In the genomic region with DNA sequence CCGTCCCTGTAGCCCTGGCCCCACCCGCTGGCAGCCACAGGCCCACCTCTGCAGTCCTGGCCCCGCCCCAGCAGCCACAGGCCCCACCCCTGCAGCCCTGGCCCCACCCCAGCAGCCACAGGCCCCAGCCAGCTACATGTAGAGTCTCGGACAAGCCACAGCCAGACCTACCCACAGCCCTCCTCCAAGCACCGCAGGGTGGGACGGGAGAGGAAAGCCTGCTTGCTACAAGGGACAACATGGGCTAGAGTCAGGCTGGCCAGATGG, we compare ENCODE assay signal across 1 cellular context.
TF ChIP-seq lines count a peak whose summit lies in the region.

No MANE protein-coding gene starts in this region.

TF ChIP-seq in WTC11, 78 proteins besides CTCF, POLR2A, EP300 and RAD21 (continued from another document):
- TF ChIP-seq, protein P1, sequence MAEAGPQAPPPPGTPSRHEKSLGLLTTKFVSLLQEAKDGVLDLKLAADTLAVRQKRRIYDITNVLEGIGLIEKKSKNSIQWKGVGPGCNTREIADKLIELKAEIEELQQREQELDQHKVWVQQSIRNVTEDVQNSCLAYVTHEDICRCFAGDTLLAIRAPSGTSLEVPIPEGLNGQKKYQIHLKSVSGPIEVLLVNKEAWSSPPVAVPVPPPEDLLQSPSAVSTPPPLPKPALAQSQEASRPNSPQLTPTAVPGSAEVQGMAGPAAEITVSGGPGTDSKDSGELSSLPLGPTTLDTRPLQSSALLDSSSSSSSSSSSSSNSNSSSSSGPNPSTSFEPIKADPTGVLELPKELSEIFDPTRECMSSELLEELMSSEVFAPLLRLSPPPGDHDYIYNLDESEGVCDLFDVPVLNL (CRISPR knock-in tag; IDR thresholded peaks at IDR 0.05; ENCODE audit: borderline replicate concordance, low read depth) = no peak
- TF ChIP-seq, protein P2, sequence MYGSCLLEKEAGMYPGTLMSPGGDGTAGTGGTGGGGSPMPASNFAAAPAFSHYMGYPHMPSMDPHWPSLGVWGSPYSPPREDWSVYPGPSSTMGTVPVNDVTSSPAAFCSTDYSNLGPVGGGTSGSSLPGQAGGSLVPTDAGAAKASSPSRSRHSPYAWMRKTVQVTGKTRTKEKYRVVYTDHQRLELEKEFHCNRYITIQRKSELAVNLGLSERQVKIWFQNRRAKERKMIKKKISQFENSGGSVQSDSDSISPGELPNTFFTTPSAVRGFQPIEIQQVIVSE (CRISPR knock-in tag; IDR thresholded peaks at IDR 0.05; ENCODE audit: borderline replicate concordance) = no peak
- TF ChIP-seq, protein P3, sequence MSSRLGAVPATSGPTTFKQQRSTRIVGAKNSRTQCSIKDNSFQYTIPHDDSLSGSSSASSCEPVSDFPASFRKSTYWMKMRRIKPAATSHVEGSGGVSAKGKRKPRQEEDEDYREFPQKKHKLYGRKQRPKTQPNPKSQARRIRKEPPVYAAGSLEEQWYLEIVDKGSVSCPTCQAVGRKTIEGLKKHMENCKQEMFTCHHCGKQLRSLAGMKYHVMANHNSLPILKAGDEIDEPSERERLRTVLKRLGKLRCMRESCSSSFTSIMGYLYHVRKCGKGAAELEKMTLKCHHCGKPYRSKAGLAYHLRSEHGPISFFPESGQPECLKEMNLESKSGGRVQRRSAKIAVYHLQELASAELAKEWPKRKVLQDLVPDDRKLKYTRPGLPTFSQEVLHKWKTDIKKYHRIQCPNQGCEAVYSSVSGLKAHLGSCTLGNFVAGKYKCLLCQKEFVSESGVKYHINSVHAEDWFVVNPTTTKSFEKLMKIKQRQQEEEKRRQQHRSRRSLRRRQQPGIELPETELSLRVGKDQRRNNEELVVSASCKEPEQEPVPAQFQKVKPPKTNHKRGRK (CRISPR knock-in tag; IDR thresholded peaks at IDR 0.05; ENCODE audit: borderline replicate concordance) = no peak
